Comparison of ENCODE assay signal across 17 cellular contexts in the genomic region with DNA sequence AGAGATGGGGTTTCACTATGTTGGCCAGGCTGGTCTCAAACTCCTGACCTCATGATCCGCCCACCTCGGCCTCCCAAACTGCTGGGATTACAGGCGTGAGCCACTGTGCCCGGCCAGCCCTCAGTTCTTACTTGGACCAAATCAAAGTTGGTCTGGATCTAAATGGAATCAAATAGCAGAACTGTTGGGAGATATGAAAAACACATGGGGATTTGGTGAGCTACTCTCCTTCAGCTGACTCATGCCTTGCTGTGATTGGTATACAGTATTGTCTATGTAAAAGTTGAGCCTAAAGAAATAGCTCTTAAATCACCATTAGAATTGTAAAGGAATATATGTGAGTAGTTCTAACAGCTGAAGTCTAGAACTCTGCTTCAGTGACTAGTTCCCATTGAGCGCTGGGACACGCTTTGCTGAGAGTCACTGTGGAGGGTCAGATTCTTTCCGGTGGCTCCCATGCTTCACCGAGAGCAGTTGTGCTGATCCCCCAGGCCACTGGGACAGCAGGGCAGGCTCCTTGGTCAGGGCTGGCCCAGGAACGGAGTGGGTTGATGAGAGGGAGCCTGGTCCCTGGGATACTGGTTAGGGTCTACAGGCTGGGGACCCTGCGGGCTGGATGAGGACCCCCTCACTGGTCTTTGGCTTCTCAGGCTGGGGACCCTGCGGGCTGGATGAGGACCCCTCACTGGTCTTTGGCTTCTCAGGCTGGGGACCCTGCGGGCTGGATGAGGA. TPM values are rescaled to one million over a fixed set of nuclear protein-coding genes. Genes with fewer than 3 reads are reported as not detected.
DNase-seq lines count a peak whose midpoint lies in the region; ATAC-seq, FAIRE-seq and TF ChIP-seq lines count a peak whose summit lies in the region.
"Had no signal": no experiment of that assay in that cellular context is flagged by ENCODE, and none has a peak within 500 bp of the region (broad histone marks: within the 10 kb centered on the region; RNA-seq: fewer than 3 reads in every experiment).

No MANE protein-coding gene starts in this region.

- peaks cover 1% of the 10 kb centered on the region for H3K36me3 ChIP-seq in mesendoderm (ENCODE audit: control insufficient read depth, insufficient read depth, low read length)
- H3K36me3 ChIP-seq: gastroesophageal sphincter, upper lobe of right lung had no signal

- peak; percentile 60 for DNase-seq in AG20443 (ENCODE audit: low spot score)
- peak; percentile 56 for DNase-seq in HFFc6
- peak; percentile 38 to 40 for DNase-seq in cardiac fibroblast (ENCODE audit: low read depth in 2 of 2)
- DNase-seq in mesendoderm: no peak
- no peak for DNase-seq in urothelium cell line (ENCODE audit: low spot score)
- no peak for DNase-seq in substantia nigra (lab: John Stamatoyannopoulos, UW)
- DNase-seq: aorta, DMS79 treated with DMSO at 0.1 percent for 48 hours, H7, upper lobe of right lung, WERI-Rb-1 had no signal

- WGBS in mesendoderm (ENCODE audit: extremely low coverage, insufficient coverage, low lambda C conversion rate): no CpG with 5 or more reads among the region's 12 CpGs

- peak overlapping the region; percentile 71 for H3K27ac Mint-ChIP-seq in HFFc6
- H3K27ac Mint-ChIP-seq: activated T-helper 2 cell treated with anti-CD3 and anti-CD28 coated beads, Interferon-gamma antibody, Interleukin-2, Interleukin-4, amounts not matched to agents 10 μg/mL and 5 μg/mL and 100 μg/mL, durations not matched to agents 14 hours and 24 hours and 36 hours; stimulated activated memory B cell treated with anti-CD40 and anti-IgM and Interleukin-4, amounts not matched to agents 10 μg/mL and 1 μg/mL and 100 μg/mL, for 72 hours had no signal

- no peak overlapping the region for H2AK5ac ChIP-seq in mesendoderm (ENCODE audit: low read length)

- H3K9me3 Mint-ChIP-seq in HFFc6: no peaks in the 10 kb centered on the region
- H3K9me3 Mint-ChIP-seq: activated T-helper 2 cell treated with anti-CD3 and anti-CD28 coated beads, Interferon-gamma antibody, Interleukin-2, Interleukin-4, amounts not matched to agents 10 μg/mL and 5 μg/mL and 100 μg/mL, durations not matched to agents 14 hours and 24 hours and 36 hours; stimulated activated memory B cell treated with anti-CD40 and anti-IgM and Interleukin-4, amounts not matched to agents 10 μg/mL and 1 μg/mL and 100 μg/mL, for 72 hours had no signal

- H2BK120ac ChIP-seq in mesendoderm (ENCODE audit: low read depth, low read length): no peak overlapping the region

- H3K4me1 Mint-ChIP-seq in HFFc6 (ENCODE audit: low read depth): peaks cover 59% of the 10 kb centered on the region

- H4K5ac ChIP-seq in mesendoderm (ENCODE audit: low read length): no peak overlapping the region

- H3K27me3 ChIP-seq in mesendoderm (ENCODE audit: insufficient read depth, low read length, poor library complexity): no peaks in the 10 kb centered on the region
- H3K27me3 ChIP-seq: gastroesophageal sphincter, neutrophil, upper lobe of right lung had no signal

- no peak for TF ChIP-seq CTCF in HFFc6 (IDR thresholded peaks at IDR 0.05)
- TF ChIP-seq CTCF in cardiac fibroblast (IDR thresholded peaks at IDR 0.05; ENCODE audit: low read depth, low read length): no peak

- H3K56ac ChIP-seq in mesendoderm (ENCODE audit: low read length): peak overlapping the region; percentile 42

- peak overlapping the region; percentile 15; the same call in 1 of the 2 replicates for H3K4me3 Mint-ChIP-seq in HFFc6
- H3K4me3 Mint-ChIP-seq: CD14-positive monocyte; stimulated activated memory B cell treated with anti-CD40 and anti-IgM and Interleukin-4, amounts not matched to agents 10 μg/mL and 1 μg/mL and 100 μg/mL, for 72 hours had no signal

- H3K27me3 Mint-ChIP-seq in HFFc6 (ENCODE audit: insufficient read depth): no peaks in the 10 kb centered on the region; the same call in 1 of the 2 replicates
- H3K27me3 Mint-ChIP-seq: stimulated activated memory B cell treated with anti-CD40 and anti-IgM and Interleukin-4, amounts not matched to agents 10 μg/mL and 1 μg/mL and 100 μg/mL, for 72 hours had no signal

- no peak overlapping the region for H3K18ac ChIP-seq in mesendoderm (ENCODE audit: low read length)

- H2BK15ac ChIP-seq in mesendoderm (replicated peaks; ENCODE audit: low read depth): no peak overlapping the region

- peaks cover 4% of the 10 kb centered on the region; the same call in 1 of the 2 replicates for H3K36me3 Mint-ChIP-seq in HFFc6 (ENCODE audit: low read depth)

- no peak overlapping the region for H3K9ac ChIP-seq in mesendoderm (ENCODE audit: low read length)

- no peak overlapping the region for H3K23ac ChIP-seq in mesendoderm (ENCODE audit: low read length)

- H3K79me2 ChIP-seq in mesendoderm (ENCODE audit: control insufficient read depth, insufficient read depth, low read length): peaks cover 8% of the 10 kb centered on the region

- H3K4me1 ChIP-seq in mesendoderm (ENCODE audit: control insufficient read depth, low read depth, low read length): peaks cover 3% of the 10 kb centered on the region
- H3K4me1 ChIP-seq: upper lobe of right lung had no signal

- H3K4me3 ChIP-seq in cardiac fibroblast (replicated peaks in 1 of 2; ENCODE audit: low read depth in 2 of 2, low read length in 2 of 2) (no peak overlapping the region), mesendoderm (ENCODE audit: low read length) (no peak overlapping the region)
- H3K4me3 ChIP-seq: gastroesophageal sphincter, upper lobe of right lung had no signal

- H4K8ac ChIP-seq in mesendoderm (ENCODE audit: low read depth, low read length): no peak overlapping the region

- no peak overlapping the region for H3K4me2 ChIP-seq in mesendoderm (ENCODE audit: low read length)

- H3K4ac ChIP-seq in mesendoderm (ENCODE audit: low read depth, low read length): no peak overlapping the region

- no peak overlapping the region for H2BK5ac ChIP-seq in mesendoderm (ENCODE audit: low read length)

- peaks cover 10% of the 10 kb centered on the region for H3K79me1 ChIP-seq in mesendoderm (ENCODE audit: low read length)

- ATAC-seq in GM21825 (IDR thresholded peaks at IDR 0.05; ENCODE audit: unreplicated experiment): no peak
- ATAC-seq: gastroesophageal sphincter; stimulated activated memory B cell treated with anti-CD40 and anti-IgM and Interleukin-4, amounts not matched to agents 10 μg/mL and 1 μg/mL and 100 μg/mL, for 72 hours; upper lobe of right lung had no signal

- H3K27ac ChIP-seq in mesendoderm (ENCODE audit: low read depth, low read length) (no peak overlapping the region), substantia nigra (ENCODE audit: low read depth, low read length, poor library complexity, severe bottlenecking) (no peak overlapping the region)
- H3K27ac ChIP-seq: gastroesophageal sphincter, neutrophil, upper lobe of right lung, WERI-Rb-1 had no signal

- FAIRE-seq in urothelium cell line (lab: Jason Lieb, UNC): no peak

RNA-seq across cellular contexts. Expression of a gene that starts 14.0 kb away (rescaled TPM):
- total RNA-seq in HFFc6 (2021; fragmentation: NEBNext Ultra II Directional; extraction: Animal tissue kit (Norgen Biotek cat#: 25700)): 10 to 100 TPM; 16.6 to 22.5 (median 19.2) TPM
- 9.7 TPM for polyA plus RNA-seq in mesendoderm (2013, experiment 1 of 2)
- polyA plus RNA-seq in mesendoderm (2013, experiment 2 of 2): 9.7 TPM

Comparison
In these comparisons a context has a peak if more than half of its experiments do, and no peak if none do; other contexts are left out.
1. DNase-seq: peak in AG20443 (single experiment), HFFc6 (single experiment) and cardiac fibroblast (2 of 2); none in mesendoderm (single experiment), urothelium cell line (single experiment) and substantia nigra (0 of 49).